Comparison of ENCODE assay signal across 7 cellular contexts in the genomic region with DNA sequence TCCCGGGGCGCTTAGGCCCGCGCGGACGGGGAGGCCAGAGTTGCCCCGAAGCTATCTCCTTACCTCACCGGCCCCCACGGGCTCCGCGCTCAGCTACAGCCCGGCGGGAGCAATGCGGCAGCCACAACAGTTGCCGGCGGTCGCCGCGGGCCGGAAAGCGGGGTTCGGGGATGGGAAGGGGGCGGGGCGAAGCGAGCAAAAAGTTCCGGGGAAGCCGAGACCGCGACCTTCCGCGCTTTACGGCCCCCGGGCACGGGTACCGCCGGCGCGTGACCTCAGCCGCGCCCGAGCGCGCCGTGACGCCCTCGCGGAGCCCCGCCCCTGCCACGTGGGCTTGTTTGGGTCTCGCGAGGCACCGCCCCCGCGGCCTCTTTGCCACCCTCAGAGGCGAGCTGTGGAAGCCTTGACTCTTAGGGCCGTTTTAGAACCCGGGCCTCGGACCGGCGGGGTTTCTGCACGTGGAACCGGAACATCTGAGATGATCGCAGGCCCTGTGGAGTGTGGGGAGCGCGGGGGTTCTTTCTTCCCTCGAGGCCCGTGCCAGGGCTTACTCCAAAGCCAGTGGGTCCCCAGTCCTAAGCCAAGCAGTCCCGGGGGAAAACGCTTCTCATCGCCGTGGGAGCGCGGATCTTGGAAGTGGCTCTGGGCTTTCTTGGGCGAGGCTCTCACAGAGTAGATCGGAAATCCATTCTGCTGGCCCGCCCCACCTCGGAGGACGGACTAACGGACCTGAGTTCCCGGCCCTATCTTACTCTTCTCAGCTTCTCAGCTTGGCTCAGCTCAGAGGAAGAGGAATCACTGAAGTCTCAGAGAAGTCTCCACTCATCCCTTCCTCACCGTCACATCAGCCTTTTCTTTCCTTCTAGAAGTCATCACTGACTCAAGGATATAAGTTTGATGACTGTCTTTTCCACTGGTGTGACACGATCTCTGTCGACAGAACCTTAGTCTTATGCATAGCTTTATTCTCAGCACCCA.
DNase-seq lines count a peak whose midpoint lies in the region; ATAC-seq and TF ChIP-seq lines count a peak whose summit lies in the region.
"Not testable (repeated sequence)": the region's sequence is repeated elsewhere in the genome, so short reads cannot be mapped to it uniquely, and the experiment has no call there.

No MANE protein-coding gene starts in this region.

- peak; percentile 79 for ATAC-seq in GM18508 (IDR thresholded peaks at IDR 0.05; ENCODE audit: insufficient read depth, unreplicated experiment)
- ATAC-seq in HG02981 (IDR thresholded peaks at IDR 0.05; ENCODE audit: unreplicated experiment) = peak; percentile 95

- DNase-seq in NCI-H1930 (lab: John Stamatoyannopoulos, UW) (peak; percentile 78 to 88), T1000 (lab: John Stamatoyannopoulos, UW) (peak; percentile 96), astrocyte of the spinal cord (ENCODE audit: low read depth, low spot score) (peak; percentile 91), hippocampal formation (lab: John Stamatoyannopoulos, UW) (peak; percentile 81 to 95), retinal pigment epithelial cell (ENCODE audit: low read depth) (peak; percentile 63)

- H3K4me3 ChIP-seq in astrocyte of the spinal cord (ENCODE audit: low read depth, low read length) (peak overlapping the region; percentile 63), retinal pigment epithelial cell (ENCODE audit: low read length) (peak overlapping the region; percentile 81)

- TF ChIP-seq CTCF in astrocyte of the spinal cord (IDR thresholded peaks at IDR 0.05; ENCODE audit: low read depth, low read length); retinal pigment epithelial cell (conservative IDR thresholded peaks at IDR 0.05; ENCODE audit: low read depth, low read length): not testable (repeated sequence)

- in situ Hi-C loops in astrocyte of the spinal cord (cut with HindIII; ENCODE audit: low sequenced_read_pairs) = not testable (repeated sequence)

Comparison
In these comparisons a context has a peak if more than half of its experiments do, and no peak if none do; other contexts are left out.
1. Peak in every context shown above with its lines: DNase-seq, ATAC-seq and H3K4me3 ChIP-seq.